8 cellular contexts compared by ENCODE assay signal in genomic region chr6:13454286-13455221, GRCh38. TPM values are rescaled to one million over a fixed set of nuclear protein-coding genes. Genes with fewer than 3 reads are reported as not detected.
DNase-seq lines count a peak whose midpoint lies in the region; ATAC-seq, FAIRE-seq and TF ChIP-seq lines count a peak whose summit lies in the region.

No MANE protein-coding gene starts in this region.

- no peak for TF ChIP-seq EP300 in GM12878 (IDR thresholded peaks at IDR 0.05; ENCODE audit: borderline replicate concordance in 1 of 2, control insufficient read depth in 1 of 2, low read depth in 2 of 2, low read length in 2 of 2)

- ATAC-seq in HG02852 (IDR thresholded peaks at IDR 0.05; ENCODE audit: unreplicated experiment) (peak; percentile 54), GM12878 (peak; percentile 74), left lobe of liver (peak; percentile 45)

- H3K4me3 ChIP-seq in GM12878 = no peak overlapping the region

- FAIRE-seq in GM12878 (lab: Jason Lieb, UNC) = no peak

- peaks cover 5% of the 10 kb centered on the region; the same call in 1 of the 3 replicates for H3K9me3 ChIP-seq in GM12878 (replicated peaks; ENCODE audit: control insufficient read depth, insufficient read depth, low read length)

- TF ChIP-seq RAD21 in GM12878 (IDR thresholded peaks at IDR 0.05; ENCODE audit: insufficient read depth, low read depth, low read length) = peak; percentile 64

- SMC1A ChIA-PET in GM12878 (lab: Charles Lee; ENCODE audit: uncharacterized antibody, unreplicated experiment) = interaction anchor here (0.7 to 11.4 kb wide), 26 partner anchors 10 to 309 kb away, joined by 3 to 179 read pairs (median 12); partner anchors contain the start of gene SIRT5

- no peak overlapping the region for H2AFZ ChIP-seq in GM12878 (ENCODE audit: control insufficient read depth, low read depth, low read length)

- RAD21 ChIA-PET in GM12878 (lab: Charles Lee; ENCODE audit: unreplicated experiment) = interaction anchor here (0.7 to 6.5 kb wide), 26 partner anchors 9 to 170 kb away, joined by 3 to 98 read pairs (median 5); partner anchors contain the start of genes GFOD1 and SIRT5

- no peaks in the 10 kb centered on the region for H3K27me3 ChIP-seq in GM12878 (replicated peaks in 1 of 2; ENCODE audit: control insufficient read depth in 2 of 2, insufficient read depth in 2 of 2, low read length in 1 of 2)

- in situ Hi-C loops in GM12878 (cut with MboI) = no loop called here

- TF ChIP-seq POLR2A in GM12878 (IDR thresholded peaks at IDR 0.05; ENCODE audit: low read depth, low read length) = peak; percentile 51

- CTCF ChIA-PET in GM12878 (lab: Yijun Ruan, JAX) = interaction anchor here (0.6 to 6.7 kb wide), 33 partner anchors 9 to 665 kb away, joined by 3 to 75 read pairs (median 5); partner anchors contain the start of genes NOL7 and SIRT5

- 35% methylated on average over 11 of the region's 11 CpGs for WGBS in GM12878 (ENCODE audit: insufficient coverage, insufficient replicate concordance, low lambda C conversion rate, missing lambda C conversion rate)

- H3K36me3 ChIP-seq in GM12878 (ENCODE audit: control insufficient read depth in 2 of 2, insufficient read depth in 2 of 2, low read length in 1 of 2) = peaks cover 12 to 24% of the 10 kb centered on the region in 2 experiments

- peak overlapping the region; percentile 71 for H3K27ac ChIP-seq in GM12878 (ENCODE audit: control insufficient read depth, insufficient read depth)

- H3K4me1 ChIP-seq in GM12878 (ENCODE audit: control insufficient read depth, insufficient read depth, low read length) = peaks cover 48% of the 10 kb centered on the region

- TF ChIP-seq CTCF in GM12878 (IDR thresholded peaks at IDR 0.05 in 2 of 3, conservative IDR thresholded peaks at IDR 0.05 in 1 of 3; ENCODE audit: control insufficient read depth in 2 of 3, extremely low read depth in 1 of 3, insufficient read depth in 1 of 3, low read depth in 3 of 3, low read length in 3 of 3) = peak; percentile 27 to 58 (median 33); a peak in 3 of 6 replicates

- peak; percentile 16 for DNase-seq in EL
- peak; percentile 53 for DNase-seq in T-helper 22 cell (ENCODE audit: low read depth)
- peak; percentile 56 for DNase-seq in GM12878 (ENCODE audit: low read depth, low spot score)
- peak; percentile 47 for DNase-seq in left lobe of liver (ENCODE audit: low spot score)
- peak; percentile 46 to 79 (median 67) for DNase-seq in stimulated activated CD4-positive, alpha-beta T cell treated with anti-CD3 and anti-CD28 coated beads, TNF-alpha, amount 100 ng/mL, for 48 hours (ENCODE audit: low read depth in 3 of 3)
- DNase-seq in HuH-7 (ENCODE audit: low spot score) = no peak
- no peak for DNase-seq in NCI-H526 (lab: John Stamatoyannopoulos, UW)

- H3K79me2 ChIP-seq in GM12878 (ENCODE audit: control insufficient read depth, insufficient read depth, low read length) = peaks cover 54% of the 10 kb centered on the region

- intact Hi-C loops in GM12878 (cut with micrococcal nuclease; ENCODE audit: unreplicated experiment) = loop anchor here (1.0 to 5.0 kb wide), 3 partner anchors 23 to 121 kb away; no protein-coding TSS in a partner anchor

- no peaks in the 10 kb centered on the region for H4K20me1 ChIP-seq in GM12878 (ENCODE audit: control insufficient read depth, insufficient read depth)

- POLR2A ChIA-PET in GM12878 (lab: Charles Lee) = interaction anchor here (0.5 to 4.9 kb wide), 15 partner anchors 10 to 1783 kb away, joined by 3 to 21 read pairs (median 7); partner anchors contain the start of genes GFOD1 and SIRT5

- H3K9ac ChIP-seq in GM12878 (ENCODE audit: control insufficient read depth, insufficient read depth, low read length) = peak overlapping the region; percentile 35

- TSS peak; percentile 98 for BruUV-seq in GM12878 (replicated peaks; lab: Mats Ljungman, UMichigan)

- peak overlapping the region; percentile 58 for H3K4me2 ChIP-seq in GM12878 (ENCODE audit: control insufficient read depth, insufficient read depth)

TF ChIP-seq in GM12878, 131 proteins besides CTCF, POLR2A, EP300 and RAD21 (continues in another document):
- peak; percentile 75 for TF ChIP-seq HDGF (IDR thresholded peaks at IDR 0.05)
- TF ChIP-seq, protein P1, sequence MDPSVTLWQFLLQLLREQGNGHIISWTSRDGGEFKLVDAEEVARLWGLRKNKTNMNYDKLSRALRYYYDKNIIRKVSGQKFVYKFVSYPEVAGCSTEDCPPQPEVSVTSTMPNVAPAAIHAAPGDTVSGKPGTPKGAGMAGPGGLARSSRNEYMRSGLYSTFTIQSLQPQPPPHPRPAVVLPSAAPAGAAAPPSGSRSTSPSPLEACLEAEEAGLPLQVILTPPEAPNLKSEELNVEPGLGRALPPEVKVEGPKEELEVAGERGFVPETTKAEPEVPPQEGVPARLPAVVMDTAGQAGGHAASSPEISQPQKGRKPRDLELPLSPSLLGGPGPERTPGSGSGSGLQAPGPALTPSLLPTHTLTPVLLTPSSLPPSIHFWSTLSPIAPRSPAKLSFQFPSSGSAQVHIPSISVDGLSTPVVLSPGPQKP (IDR thresholded peaks at IDR 0.05; ENCODE audit: low read depth, low read length) = no peak
- no peak for TF ChIP-seq WRNIP1 (IDR thresholded peaks at IDR 0.05; ENCODE audit: borderline replicate concordance, low read depth, low read length)
- no peak for TF ChIP-seq ASH2L (IDR thresholded peaks at IDR 0.05; ENCODE audit: borderline replicate concordance, low read depth)
- TF ChIP-seq ATF7 (IDR thresholded peaks at IDR 0.05; ENCODE audit: low read depth) = peak; percentile 87
- TF ChIP-seq EGR1 (IDR thresholded peaks at IDR 0.05; ENCODE audit: borderline replicate concordance in 1 of 2, low read depth in 2 of 2, low read length in 2 of 2) = peak in 1 of 2 experiments; percentile 60; a peak in 1 of 3 replicates
- TF ChIP-seq, protein P2, sequence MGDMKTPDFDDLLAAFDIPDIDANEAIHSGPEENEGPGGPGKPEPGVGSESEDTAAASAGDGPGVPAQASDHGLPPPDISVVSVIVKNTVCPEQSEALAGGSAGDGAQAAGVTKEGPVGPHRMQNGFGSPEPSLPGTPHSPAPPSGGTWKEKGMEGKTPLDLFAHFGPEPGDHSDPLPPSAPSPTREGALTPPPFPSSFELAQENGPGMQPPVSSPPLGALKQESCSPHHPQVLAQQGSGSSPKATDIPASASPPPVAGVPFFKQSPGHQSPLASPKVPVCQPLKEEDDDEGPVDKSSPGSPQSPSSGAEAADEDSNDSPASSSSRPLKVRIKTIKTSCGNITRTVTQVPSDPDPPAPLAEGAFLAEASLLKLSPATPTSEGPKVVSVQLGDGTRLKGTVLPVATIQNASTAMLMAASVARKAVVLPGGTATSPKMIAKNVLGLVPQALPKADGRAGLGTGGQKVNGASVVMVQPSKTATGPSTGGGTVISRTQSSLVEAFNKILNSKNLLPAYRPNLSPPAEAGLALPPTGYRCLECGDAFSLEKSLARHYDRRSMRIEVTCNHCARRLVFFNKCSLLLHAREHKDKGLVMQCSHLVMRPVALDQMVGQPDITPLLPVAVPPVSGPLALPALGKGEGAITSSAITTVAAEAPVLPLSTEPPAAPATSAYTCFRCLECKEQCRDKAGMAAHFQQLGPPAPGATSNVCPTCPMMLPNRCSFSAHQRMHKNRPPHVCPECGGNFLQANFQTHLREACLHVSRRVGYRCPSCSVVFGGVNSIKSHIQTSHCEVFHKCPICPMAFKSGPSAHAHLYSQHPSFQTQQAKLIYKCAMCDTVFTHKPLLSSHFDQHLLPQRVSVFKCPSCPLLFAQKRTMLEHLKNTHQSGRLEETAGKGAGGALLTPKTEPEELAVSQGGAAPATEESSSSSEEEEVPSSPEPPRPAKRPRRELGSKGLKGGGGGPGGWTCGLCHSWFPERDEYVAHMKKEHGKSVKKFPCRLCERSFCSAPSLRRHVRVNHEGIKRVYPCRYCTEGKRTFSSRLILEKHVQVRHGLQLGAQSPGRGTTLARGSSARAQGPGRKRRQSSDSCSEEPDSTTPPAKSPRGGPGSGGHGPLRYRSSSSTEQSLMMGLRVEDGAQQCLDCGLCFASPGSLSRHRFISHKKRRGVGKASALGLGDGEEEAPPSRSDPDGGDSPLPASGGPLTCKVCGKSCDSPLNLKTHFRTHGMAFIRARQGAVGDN (IDR thresholded peaks at IDR 0.05) = no peak
- TF ChIP-seq SMAD1 (IDR thresholded peaks at IDR 0.05; ENCODE audit: low read depth, partially characterized antibody) = no peak
- no peak for TF ChIP-seq USF2 (IDR thresholded peaks at IDR 0.05; ENCODE audit: borderline replicate concordance, low read depth, low read length)
- peak; percentile 18 for TF ChIP-seq MEF2B (IDR thresholded peaks at IDR 0.05; ENCODE audit: partially characterized antibody, poor library complexity, severe bottlenecking)
- no peak for TF ChIP-seq SREBF1 (IDR thresholded peaks at IDR 0.05; ENCODE audit: low read length)
- TF ChIP-seq IKZF2 (IDR thresholded peaks at IDR 0.05) = peak; percentile 90 to 93
- peak; percentile 87 for TF ChIP-seq TCF12 (IDR thresholded peaks at IDR 0.05; ENCODE audit: low read depth, low read length)
- TF ChIP-seq POU2F2 (IDR thresholded peaks at IDR 0.05; ENCODE audit: borderline replicate concordance, low read depth, low read length) = 0 out of 3 replicates have a peak, but pooled peaks have one; percentile 14

RNA-seq across cellular contexts. Expression of gene GFOD1, which starts 32.8 kb away (rescaled TPM):
- 121 and 123 TPM in 2 replicates for total RNA-seq in GM12878 (2013; cell fraction: nucleolus; rRNA removed)
- total RNA-seq in GM12878 (2014; rRNA removed) (16.3 and 16.8 TPM in 2 replicates), GM12878 (2014; rRNA removed; fragmentation: Illumina TruSeq; extraction: Trizol) (14.6 and 15.1 TPM in 2 replicates), GM12878 (2021) (18.0 and 20.6 TPM in 2 replicates), left lobe of liver (9.6 TPM)
- 5.7 TPM for polyA plus RNA-seq in GM12878 (2011; ENCODE audit: low read depth)
- polyA plus RNA-seq in GM12878 (2011; rRNA removed) (40.1 and 41.4 TPM in 2 replicates), GM12878 (2014; fragmentation: Illumina TruSeq; extraction: Trizol) (9.8 and 10.2 TPM in 2 replicates), GM12878 (2014; fragmentation: Nextera tagmentation; extraction: Ambion mirVana) (1 to 10 TPM; 6.5 to 7.9 TPM), GM12878 (2014; rRNA removed) (14.8 and 16.1 TPM in 2 replicates), GM12878 (2016; fragmentation: Nextera tagmentation; extraction: Ambion mirVana) (10 to 100 TPM; 16.9 to 22.8 TPM)
- 32.8 and 36.8 TPM in 2 replicates for polyA plus RNA-seq in GM12878 (2011; cell fraction: cytosol; rRNA removed)
- polyA plus RNA-seq in GM12878 (2011; cell fraction: nucleus; rRNA removed) = 40.6 and 41.7 TPM in 2 replicates
- polyA plus RNA-seq in GM12878 (2012) = 8.8 and 11.5 TPM in 2 replicates
- polyA minus RNA-seq in GM12878 (2011; rRNA and poly(A)+ RNA removed) = 70.4 and 77.3 TPM in 2 replicates
- polyA minus RNA-seq in GM12878 (2011; cell fraction: cytosol; rRNA and poly(A)+ RNA removed) = 22.9 and 27.3 TPM in 2 replicates
- polyA minus RNA-seq in GM12878 (2011; cell fraction: nucleus; rRNA and poly(A)+ RNA removed) = 48.8 and 86.5 TPM in 2 replicates

Comparison
In these comparisons a context has a peak if more than half of its experiments do, and no peak if none do; other contexts are left out.
1. DNase-seq: peak in EL (single experiment), T-helper 22 cell (single experiment), GM12878 (single experiment), left lobe of liver (single experiment) and stimulated activated CD4-positive, alpha-beta T cell treated with anti-CD3 and anti-CD28 coated beads, TNF-alpha, amount 100 ng/mL, for 48 hours (3 of 3); none in HuH-7 (single experiment) and NCI-H526 (0 of 2).
2. Peak in every context shown above with its lines, with median percentiles within 50 percentile points of each other: ATAC-seq.